16 cellular contexts compared by ENCODE assay signal in the genomic region with DNA sequence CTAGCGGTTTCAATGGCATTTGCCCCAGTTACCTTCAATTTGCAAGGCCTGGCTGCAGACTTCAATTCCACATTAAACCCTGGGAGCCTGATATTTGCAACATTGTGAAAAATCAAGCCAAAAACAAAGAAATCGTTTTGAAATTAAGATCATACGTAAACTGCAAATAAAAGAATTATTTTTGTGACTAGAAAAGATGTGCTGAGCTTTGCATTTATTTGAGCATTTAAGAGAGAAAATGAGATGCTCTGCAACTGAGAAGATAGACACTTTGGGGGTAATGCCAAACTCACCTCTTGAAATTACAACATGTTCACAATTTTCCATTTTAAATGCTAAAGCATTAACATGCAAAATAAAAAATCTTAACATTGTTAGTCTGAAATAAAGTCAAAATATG. TPM values are rescaled to one million over a fixed set of nuclear protein-coding genes. Genes with fewer than 3 reads are reported as not detected.
A peak's percentile ranks its signal among the peaks of the same experiment; 100 is the strongest.
DNase-seq lines count a peak whose midpoint lies in the region; ATAC-seq, FAIRE-seq and TF ChIP-seq lines count a peak whose summit lies in the region.
"Had no signal": no experiment of that assay in that cellular context is flagged by ENCODE, and none has a peak within 500 bp of the region (broad histone marks: within the 10 kb centered on the region; RNA-seq: fewer than 3 reads in every experiment).

No MANE protein-coding gene starts in this region.

- no peak overlapping the region for H3K9ac ChIP-seq in K562 (ENCODE audit: insufficient read depth in 1 of 2, low read depth in 2 of 2, low read length in 2 of 2)
- H3K9ac ChIP-seq: SK-N-SH had no signal

- H3K27me3 ChIP-seq in CD4-positive, CD25-positive, alpha-beta regulatory T cell (ENCODE audit: control insufficient read depth, insufficient read depth, low read length): no peaks in the 10 kb centered on the region
- H3K27me3 ChIP-seq in K562 (ENCODE audit: control insufficient read depth in 2 of 2, insufficient read depth in 2 of 2, low read length in 2 of 2): no peaks in the 10 kb centered on the region
- H3K27me3 ChIP-seq in psoas muscle (ENCODE audit: insufficient read depth in 3 of 3, low read length in 2 of 3): no peaks in the 10 kb centered on the region

- CTCF ChIA-PET in K562 (lab: Yijun Ruan, JAX; ENCODE audit: low intra/inter-chr PET ratio): no interaction called here

- no peak for DNase-seq in CD4-positive, CD25-positive, alpha-beta regulatory T cell
- DNase-seq in GM19239 (ENCODE audit: insufficient read length, low spot score) (no peak), K562 (ENCODE audit: extremely low read depth in 1 of 4, low spot score in 3 of 4) (no peak), psoas muscle (no peak), EL (no peak), NCI-H2171 treated with DMSO at 0.1 percent for 48 hours (lab: John Stamatoyannopoulos, UW) (no peak), nephron progenitor cell (no peak)
- DNase-seq: NCI-H1694 treated with DMSO at 0.1 percent for 48 hours, NCI-H510A, NCI-H748 treated with DMSO at 0.1 percent for 48 hours, RPMI8226, SHP77 treated with DMSO at 0.1 percent for 48 hours, SK-N-SH, T-cell had no signal

- ATAC-seq in CD4-positive, CD25-positive, alpha-beta regulatory T cell (ENCODE audit: low read depth in 2 of 2): no peak
- no peak for ATAC-seq in K562
- no peak for ATAC-seq in psoas muscle
- ATAC-seq: T-cell had no signal

- H3K27ac ChIP-seq in CD4-positive, CD25-positive, alpha-beta regulatory T cell (ENCODE audit: insufficient read depth, low read length, poor library complexity, severe bottlenecking): no peak overlapping the region
- H3K27ac ChIP-seq in K562 (ENCODE audit: extremely low read depth, low read depth, low read length): no peak overlapping the region
- H3K27ac ChIP-seq in psoas muscle: peak overlapping the region; percentile 0

- H4K20me1 ChIP-seq in K562 (replicated peaks; ENCODE audit: control insufficient read depth, insufficient read depth, low read length): no peaks in the 10 kb centered on the region

- no peak for TF ChIP-seq CTCF in K562 (IDR thresholded peaks at IDR 0.05 in 2 of 3, conservative IDR thresholded peaks at IDR 0.05 in 1 of 3; ENCODE audit: insufficient read depth in 2 of 3, low read depth in 1 of 3, low read length in 3 of 3)
- TF ChIP-seq CTCF in psoas muscle (IDR thresholded peaks at IDR 0.05): no peak
- no peak for TF ChIP-seq CTCF in nephron progenitor cell (IDR thresholded peaks at IDR 0.05)

- H3K79me2 ChIP-seq in K562 (ENCODE audit: control insufficient read depth, insufficient read depth, low read length): no peaks in the 10 kb centered on the region

- no peaks in the 10 kb centered on the region for H3K9me3 Mint-ChIP-seq in CD4-positive, CD25-positive, alpha-beta regulatory T cell
- no peaks in the 10 kb centered on the region for H3K9me3 Mint-ChIP-seq in nephron progenitor cell
- H3K9me3 Mint-ChIP-seq: T-cell had no signal

- peak overlapping the region in 2 of 3 donors; percentile 17 to 71 for H3K27ac Mint-ChIP-seq in CD4-positive, CD25-positive, alpha-beta regulatory T cell
- no peak overlapping the region for H3K27ac Mint-ChIP-seq in nephron progenitor cell
- H3K27ac Mint-ChIP-seq: B cell had no signal

- TF ChIP-seq POLR2A in K562 (conservative IDR thresholded peaks at IDR 0.05): no peak

- intact Hi-C loops in K562 (cut with micrococcal nuclease): no loop called here
- intact Hi-C loops in psoas muscle (cut with DNase I): no loop called here

- no peak overlapping the region for H3K4me3 Mint-ChIP-seq in CD4-positive, CD25-positive, alpha-beta regulatory T cell
- no peak overlapping the region for H3K4me3 Mint-ChIP-seq in nephron progenitor cell
- H3K4me3 Mint-ChIP-seq: B cell, T-cell had no signal

- H3K9me1 ChIP-seq in K562 (ENCODE audit: control insufficient read depth, insufficient read depth, low read length): no peaks in the 10 kb centered on the region

- H2AFZ ChIP-seq in K562 (ENCODE audit: low read depth, low read length): no peak overlapping the region

- H3K9me3 ChIP-seq in CD4-positive, CD25-positive, alpha-beta regulatory T cell (ENCODE audit: control insufficient read depth in 2 of 2, low read length in 2 of 2): no peaks in the 10 kb centered on the region
- H3K9me3 ChIP-seq in K562 (replicated peaks; ENCODE audit: control insufficient read depth, insufficient read depth, low read depth, low read length) (no peaks in the 10 kb centered on the region), psoas muscle (no peaks in the 10 kb centered on the region)
- H3K9me3 ChIP-seq: HAP-1, SK-N-SH had no signal

- peaks cover 29% of the 10 kb centered on the region for H3K36me3 Mint-ChIP-seq in CD4-positive, CD25-positive, alpha-beta regulatory T cell
- peaks cover 70% of the 10 kb centered on the region for H3K36me3 Mint-ChIP-seq in nephron progenitor cell (ENCODE audit: low read depth)

- H3K27me3 Mint-ChIP-seq in CD4-positive, CD25-positive, alpha-beta regulatory T cell: no peaks in the 10 kb centered on the region
- H3K27me3 Mint-ChIP-seq in nephron progenitor cell (ENCODE audit: low read depth, poor library complexity): no peaks in the 10 kb centered on the region
- H3K27me3 Mint-ChIP-seq: B cell, T-cell had no signal

- POLR2A ChIA-PET in K562 (lab: Yijun Ruan, JAX): interaction anchor here (0.5 to 1.5 kb wide), 3 partner anchors 14 to 197 kb away, joined by 3 read pairs; no protein-coding TSS in a partner anchor

- no TSS peak for BruUV-seq in K562 (replicated peaks; lab: Mats Ljungman, UMichigan)

- no peak overlapping the region for H3K4me2 ChIP-seq in K562 (ENCODE audit: insufficient read depth, low read length)
- H3K4me2 ChIP-seq: SK-N-SH had no signal

- H3K4me1 Mint-ChIP-seq in CD4-positive, CD25-positive, alpha-beta regulatory T cell: peaks cover 0 to 17% (median 3%) of the 10 kb centered on the region in 4 donors
- H3K4me1 Mint-ChIP-seq in nephron progenitor cell: no peaks in the 10 kb centered on the region
- H3K4me1 Mint-ChIP-seq: B cell had no signal

- TF ChIP-seq EP300 in K562 (IDR thresholded peaks at IDR 0.05; ENCODE audit: low read length): no peak

- FAIRE-seq in GM19239 (lab: Jason Lieb, UNC) (peak; percentile 37), K562 (lab: Jason Lieb, UNC) (no peak)

- H3K4me3 ChIP-seq in CD4-positive, CD25-positive, alpha-beta regulatory T cell (ENCODE audit: low read depth, low read length): no peak overlapping the region
- no peak overlapping the region for H3K4me3 ChIP-seq in K562
- no peak overlapping the region for H3K4me3 ChIP-seq in psoas muscle
- H3K4me3 ChIP-seq: HAP-1 had no signal

- no peak for TF ChIP-seq RAD21 in K562 (CRISPR knock-in tag; conservative IDR thresholded peaks at IDR 0.05 in 1 of 2, IDR thresholded peaks at IDR 0.05 in 1 of 2)

- WGBS in K562 (ENCODE audit: insufficient coverage, low coverage, missing lambda C conversion rate): 79% methylated on average over 3 of the region's 3 CpGs
- WGBS in psoas muscle, 3 donors: 75 to 79% (median 77%) methylated on average over 3 of the region's 3 CpGs

- in situ Hi-C loops in K562 (cut with MboI): no loop called here

- H3K4me1 ChIP-seq in CD4-positive, CD25-positive, alpha-beta regulatory T cell (ENCODE audit: control insufficient read depth, insufficient read depth, low read length, poor library complexity, severe bottlenecking): no peaks in the 10 kb centered on the region
- no peaks in the 10 kb centered on the region for H3K4me1 ChIP-seq in K562 (replicated peaks in 1 of 2; ENCODE audit: control insufficient read depth in 2 of 2, insufficient read depth in 2 of 2, low read length in 2 of 2)
- H3K4me1 ChIP-seq in psoas muscle: no peaks in the 10 kb centered on the region
- H3K4me1 ChIP-seq: HAP-1 had no signal

- peaks cover 88% of the 10 kb centered on the region for H3K36me3 ChIP-seq in CD4-positive, CD25-positive, alpha-beta regulatory T cell (ENCODE audit: control insufficient read depth, insufficient read depth, low read length)
- peaks cover 90% of the 10 kb centered on the region for H3K36me3 ChIP-seq in K562 (ENCODE audit: control insufficient read depth, insufficient read depth, low read length)
- H3K36me3 ChIP-seq in psoas muscle (ENCODE audit: insufficient read depth in 1 of 2, low read depth in 1 of 2): peaks cover 9 to 97% of the 10 kb centered on the region in 2 donors

TF ChIP-seq in K562, 482 proteins besides CTCF, POLR2A, EP300 and RAD21 (continues in another document):
- TF ChIP-seq MAFG (tag; conservative IDR thresholded peaks at IDR 0.05) (0 out of 2 replicates have a peak, but pooled peaks have one; percentile 12), TBP (optimal IDR thresholded peaks at IDR 0.05; ENCODE audit: low read depth, low read length) (no peak), ZZZ3 (IDR thresholded peaks at IDR 0.05) (peak; percentile 32; the same call in 1 of the 2 replicates), MAFF (IDR thresholded peaks at IDR 0.05; ENCODE audit: low read length) (peak; percentile 40), ETS2 (tag; IDR thresholded peaks at IDR 0.05; ENCODE audit: borderline replicate concordance, poor library complexity, severe bottlenecking) (no peak), MAFK (IDR thresholded peaks at IDR 0.05; ENCODE audit: low read length) (0 out of 2 replicates have a peak, but pooled peaks have one; percentile 34), ZNF316 (IDR thresholded peaks at IDR 0.05) (peak; percentile 67; the same call in 1 of the 2 replicates), CBX5 (IDR thresholded peaks at IDR 0.05; ENCODE audit: borderline replicate concordance, low read depth) (no peak)

RNA-seq across cellular contexts. Expression of a gene that starts 46.6 kb away (rescaled TPM):
- total RNA-seq in CD4-positive, CD25-positive, alpha-beta regulatory T cell: 234 TPM
- polyA plus RNA-seq in CD4-positive, CD25-positive, alpha-beta regulatory T cell: 100 to 1,000 TPM; 134 to 152 (median 147) TPM
- total RNA-seq in K562 (2011; cell fraction: chromatin; rRNA removed; ENCODE audit: low replicate concordance): 130 and 191 TPM in 2 replicates
- 70.5 and 71.3 TPM in 2 replicates for total RNA-seq in K562 (2011; cell fraction: nucleolus; rRNA removed)
- 97.4 and 136 TPM in 2 replicates for total RNA-seq in K562 (2011; cell fraction: nucleoplasm; rRNA removed)
- 196 TPM in 2 replicates for total RNA-seq in K562 (2014; rRNA removed)
- total RNA-seq in K562 (2014; rRNA removed; fragmentation: Illumina TruSeq; extraction: Trizol): 192 and 220 TPM in 2 replicates
- total RNA-seq in K562 (2015; rRNA removed; fragmentation: Illumina TruSeq; extraction: Trizol): 141 and 154 TPM in 2 replicates
- total RNA-seq in K562 (2021): 186 and 196 TPM in 2 replicates
- polyA plus RNA-seq in K562 (2011; rRNA removed): 138 and 185 TPM in 2 replicates
- polyA plus RNA-seq in K562 (2011; cell fraction: cytosol; rRNA removed): 64.6 and 80.0 TPM in 2 replicates
- 60.4 and 64.4 TPM in 2 replicates for polyA plus RNA-seq in K562 (2011; cell fraction: nucleus; rRNA removed)
- 86.1 and 129 TPM in 2 replicates for polyA plus RNA-seq in K562 (2012)
- 120 and 133 TPM in 2 replicates for polyA plus RNA-seq in K562 (2014; fragmentation: Illumina TruSeq; extraction: Trizol)
- polyA plus RNA-seq in K562 (2014; fragmentation: Nextera tagmentation; extraction: Ambion mirVana): 10 to 100 TPM; 49.1 to 63.3 TPM
- polyA plus RNA-seq in K562 (2014; rRNA removed): 116 and 117 TPM in 2 replicates
- polyA minus RNA-seq in K562 (2011; rRNA and poly(A)+ RNA removed): 262 and 295 TPM in 2 replicates
- polyA minus RNA-seq in K562 (2011; cell fraction: cytosol; rRNA and poly(A)+ RNA removed): 105 and 106 TPM in 2 replicates
- 88.7 and 149 TPM in 2 replicates for polyA minus RNA-seq in K562 (2011; cell fraction: nucleus; rRNA and poly(A)+ RNA removed)
- total RNA-seq in psoas muscle: 100 to 1,000 TPM; 139 to 394 (median 224) TPM
- 100 to 1,000 TPM in 2 of 3 donors, 10 to 100 TPM in 1; 73.6 to 201 (median 142) TPM for polyA plus RNA-seq in psoas muscle
